In genomic region chr11:2410616-2411015, GRCh38 we compare ENCODE assay signal across 37 cellular contexts. TPM values are rescaled to one million over a fixed set of nuclear protein-coding genes. Genes with fewer than 3 reads are reported as not detected.
"Had no signal": no experiment of that assay in that cellular context is flagged by ENCODE, and none has a peak within 500 bp of the region (broad histone marks: within the 10 kb centered on the region; RNA-seq: fewer than 3 reads in every experiment).

No MANE protein-coding gene starts in this region.

- H3K9me3 ChIP-seq: ascending aorta, breast epithelium, colonic mucosa, esophagus squamous epithelium, gastroesophageal sphincter had no signal

- H3K27ac Mint-ChIP-seq: activated CD4-positive, alpha-beta memory T cell treated with anti-CD3 and anti-CD28 coated beads for 36 hours; activated CD4-positive, alpha-beta T cell treated with anti-CD3 and anti-CD28 coated beads for 36 hours; activated CD4-positive, alpha-beta T cell treated with anti-CD3 and anti-CD28 coated beads, Interleukin-2, amount 10 ng/mL, durations not matched to agents 24 days and 14 days; activated CD8-positive, alpha-beta memory T cell treated with anti-CD3 and anti-CD28 coated beads, Interleukin-2, amount 10 ng/mL, durations not matched to agents 7 days and 5 days; activated CD8-positive, alpha-beta T cell treated with anti-CD3 and anti-CD28 coated beads, Interleukin-2, amount 10 ng/mL, durations not matched to agents 7 days and 5 days; activated naive CD4-positive, alpha-beta T cell treated with anti-CD3 and anti-CD28 coated beads, Interleukin-2, amount 50 U/mL, for 72 hours; activated naive CD8-positive, alpha-beta T cell treated with anti-CD3 and anti-CD28 coated beads, Interleukin-2, amount 10 ng/mL, durations not matched to agents 7 days and 5 days; activated T-helper 1 cell treated with anti-CD3 and anti-CD28 coated beads, Interleukin-12 subunit alpha, Interleukin-12 subunit beta, Interleukin-2, Interleukin-4 antibody, amounts not matched to agents 30 ng/mL and 10 ng/mL and 1 ng/mL, durations not matched to agents 14 hours and 24 hours and 36 hours; activated T-helper 2 cell treated with anti-CD3 and anti-CD28 coated beads, Interferon-gamma antibody, Interleukin-2, Interleukin-4, amounts not matched to agents 10 μg/mL and 5 μg/mL and 100 μg/mL, durations not matched to agents 14 hours and 24 hours and 36 hours had no signal

- H3K4me3 ChIP-seq: ascending aorta, cardiac muscle cell, colonic mucosa, esophagus squamous epithelium, gastroesophageal sphincter had no signal

- H3K4me1 ChIP-seq: ascending aorta, breast epithelium, colonic mucosa, gastroesophageal sphincter had no signal

- H3K27me3 ChIP-seq: ascending aorta, breast epithelium, cardiac muscle cell, colonic mucosa, gastroesophageal sphincter had no signal

- DNase-seq: activated CD4-positive, alpha-beta memory T cell treated with anti-CD3 and anti-CD28 coated beads for 36 hours; activated CD4-positive, alpha-beta T cell treated with anti-CD3 and anti-CD28 coated beads for 36 hours; activated CD4-positive, alpha-beta T cell treated with anti-CD3 and anti-CD28 coated beads, Interleukin-2, amount 10 ng/mL, durations not matched to agents 24 days and 14 days; activated CD4-positive, CD25-positive, alpha-beta regulatory T cell; activated CD4-positive, CD25-positive, alpha-beta regulatory T cell treated with anti-CD3 and anti-CD28 coated beads, Interleukin-2, amount 50 U/mL, for 72 hours; activated CD8-positive, alpha-beta memory T cell treated with anti-CD3 and anti-CD28 coated beads, Interleukin-2, amount 10 ng/mL, durations not matched to agents 7 days and 5 days; activated CD8-positive, alpha-beta memory T cell treated with anti-CD3 and anti-CD28 coated beads, Interleukin-2, amount 50 U/mL, for 4 hours; activated CD8-positive, alpha-beta T cell treated with anti-CD3 and anti-CD28 coated beads, Interleukin-2, amount 10 ng/mL, durations not matched to agents 7 days and 5 days; activated effector memory CD4-positive, alpha-beta T cell treated with anti-CD3 and anti-CD28 coated beads, Interleukin-2, amount 50 U/mL, for 16 hours; activated naive CD4-positive, alpha-beta T cell; activated naive CD4-positive, alpha-beta T cell treated with anti-CD3 and anti-CD28 coated beads, Interleukin-2, amount 10 ng/mL, durations not matched to agents 7 days and 5 days; activated naive CD8-positive, alpha-beta T cell treated with anti-CD3 and anti-CD28 coated beads, Interleukin-2, amount 10 ng/mL, durations not matched to agents 7 days and 5 days; activated T-cell treated with anti-CD3 and anti-CD28 coated beads, Interleukin-2, amount 50 U/mL, for 1 hour; activated T-cell treated with anti-CD3 and anti-CD28 coated beads, Interleukin-2, amount 50 U/mL, for 48 hours; central memory CD4-positive, alpha-beta T cell; cerebellar nuclear complex; colonic mucosa; effector CD8-positive, alpha-beta T cell; esophagus squamous epithelium; foreskin melanocyte; T-helper 2 cell had no signal

- H3K36me3 Mint-ChIP-seq: activated CD4-positive, alpha-beta memory T cell treated with anti-CD3 and anti-CD28 coated beads for 36 hours; activated CD8-positive, alpha-beta memory T cell treated with anti-CD3 and anti-CD28 coated beads, Interleukin-2, amount 10 ng/mL, durations not matched to agents 7 days and 5 days; activated naive CD4-positive, alpha-beta T cell treated with anti-CD3 and anti-CD28 coated beads, Interleukin-2, amount 10 ng/mL, durations not matched to agents 7 days and 5 days; activated naive CD4-positive, alpha-beta T cell treated with anti-CD3 and anti-CD28 coated beads, Interleukin-2, amount 50 U/mL, for 72 hours; activated naive CD8-positive, alpha-beta T cell treated with anti-CD3 and anti-CD28 coated beads, Interleukin-2, amount 10 ng/mL, durations not matched to agents 7 days and 5 days; brain had no signal

- ATAC-seq: activated CD4-positive, alpha-beta T cell treated with anti-CD3 and anti-CD28 coated beads for 36 hours; activated CD8-positive, alpha-beta memory T cell treated with anti-CD3 and anti-CD28 coated beads, Interleukin-2, amount 10 ng/mL, durations not matched to agents 7 days and 5 days; activated CD8-positive, alpha-beta T cell treated with anti-CD3 and anti-CD28 coated beads, Interleukin-2, amount 10 ng/mL, durations not matched to agents 7 days and 5 days; activated naive CD4-positive, alpha-beta T cell treated with anti-CD3 and anti-CD28 coated beads, Interleukin-2, amount 50 U/mL, for 72 hours; gastroesophageal sphincter had no signal

- H3K27ac ChIP-seq: ascending aorta, colonic mucosa, epithelial cell of prostate, esophagus squamous epithelium, gastroesophageal sphincter had no signal

- H3K9me3 Mint-ChIP-seq: activated CD4-positive, alpha-beta memory T cell treated with anti-CD3 and anti-CD28 coated beads for 36 hours; activated CD4-positive, alpha-beta T cell treated with anti-CD3 and anti-CD28 coated beads, Interleukin-2, amount 10 ng/mL, durations not matched to agents 24 days and 14 days; activated naive CD4-positive, alpha-beta T cell treated with anti-CD3 and anti-CD28 coated beads, Interleukin-2, amount 10 ng/mL, durations not matched to agents 7 days and 5 days; activated naive CD4-positive, alpha-beta T cell treated with anti-CD3 and anti-CD28 coated beads, Interleukin-2, amount 50 U/mL, for 72 hours; activated naive CD8-positive, alpha-beta T cell treated with anti-CD3 and anti-CD28 coated beads, Interleukin-2, amount 10 ng/mL, durations not matched to agents 7 days and 5 days; activated T-helper 1 cell treated with anti-CD3 and anti-CD28 coated beads, Interleukin-12 subunit alpha, Interleukin-12 subunit beta, Interleukin-2, Interleukin-4 antibody, amounts not matched to agents 30 ng/mL and 10 ng/mL and 1 ng/mL, durations not matched to agents 14 hours and 24 hours and 36 hours; activated T-helper 2 cell treated with anti-CD3 and anti-CD28 coated beads, Interferon-gamma antibody, Interleukin-2, Interleukin-4, amounts not matched to agents 10 μg/mL and 5 μg/mL and 100 μg/mL, durations not matched to agents 14 hours and 24 hours and 36 hours; brain had no signal

- H3K4me1 Mint-ChIP-seq: activated CD4-positive, alpha-beta T cell treated with anti-CD3 and anti-CD28 coated beads for 36 hours; activated CD4-positive, alpha-beta T cell treated with anti-CD3 and anti-CD28 coated beads, Interleukin-2, amount 10 ng/mL, durations not matched to agents 24 days and 14 days; activated CD8-positive, alpha-beta memory T cell treated with anti-CD3 and anti-CD28 coated beads, Interleukin-2, amount 10 ng/mL, durations not matched to agents 7 days and 5 days; activated naive CD4-positive, alpha-beta T cell treated with anti-CD3 and anti-CD28 coated beads, Interleukin-2, amount 10 ng/mL, durations not matched to agents 7 days and 5 days; activated naive CD8-positive, alpha-beta T cell treated with anti-CD3 and anti-CD28 coated beads, Interleukin-2, amount 10 ng/mL, durations not matched to agents 7 days and 5 days; brain had no signal

- H3K4me3 Mint-ChIP-seq: activated CD4-positive, alpha-beta memory T cell treated with anti-CD3 and anti-CD28 coated beads for 36 hours; activated CD4-positive, alpha-beta T cell treated with anti-CD3 and anti-CD28 coated beads for 36 hours; activated CD4-positive, alpha-beta T cell treated with anti-CD3 and anti-CD28 coated beads, Interleukin-2, amount 10 ng/mL, durations not matched to agents 24 days and 14 days; activated CD8-positive, alpha-beta memory T cell treated with anti-CD3 and anti-CD28 coated beads, Interleukin-2, amount 10 ng/mL, durations not matched to agents 7 days and 5 days; activated CD8-positive, alpha-beta T cell treated with anti-CD3 and anti-CD28 coated beads, Interleukin-2, amount 10 ng/mL, durations not matched to agents 7 days and 5 days; activated naive CD4-positive, alpha-beta T cell treated with anti-CD3 and anti-CD28 coated beads, Interleukin-2, amount 10 ng/mL, durations not matched to agents 7 days and 5 days; activated naive CD8-positive, alpha-beta T cell treated with anti-CD3 and anti-CD28 coated beads, Interleukin-2, amount 10 ng/mL, durations not matched to agents 7 days and 5 days; activated T-helper 1 cell treated with anti-CD3 and anti-CD28 coated beads, Interleukin-12 subunit alpha, Interleukin-12 subunit beta, Interleukin-2, Interleukin-4 antibody, amounts not matched to agents 30 ng/mL and 10 ng/mL and 1 ng/mL, durations not matched to agents 14 hours and 24 hours and 36 hours; brain had no signal

- H3K36me3 ChIP-seq: ascending aorta, breast epithelium, cardiac muscle cell, colonic mucosa, esophagus squamous epithelium, gastroesophageal sphincter had no signal

- H3K27me3 Mint-ChIP-seq: activated CD4-positive, alpha-beta memory T cell treated with anti-CD3 and anti-CD28 coated beads for 36 hours; activated CD4-positive, alpha-beta T cell treated with anti-CD3 and anti-CD28 coated beads for 36 hours; activated CD4-positive, alpha-beta T cell treated with anti-CD3 and anti-CD28 coated beads, Interleukin-2, amount 10 ng/mL, durations not matched to agents 24 days and 14 days; activated naive CD4-positive, alpha-beta T cell treated with anti-CD3 and anti-CD28 coated beads, Interleukin-2, amount 10 ng/mL, durations not matched to agents 7 days and 5 days; activated naive CD8-positive, alpha-beta T cell treated with anti-CD3 and anti-CD28 coated beads, Interleukin-2, amount 10 ng/mL, durations not matched to agents 7 days and 5 days had no signal

RNA-seq across cellular contexts. Expression of gene TRPM5, which starts 33.7 kb away (rescaled TPM):
- total RNA-seq: activated CD4-positive, alpha-beta memory T cell treated with anti-CD3 and anti-CD28 coated beads for 36 hours; activated CD4-positive, alpha-beta T cell treated with anti-CD3 and anti-CD28 coated beads, Interleukin-2, amount 10 ng/mL, durations not matched to agents 24 days and 14 days; activated CD8-positive, alpha-beta memory T cell treated with anti-CD3 and anti-CD28 coated beads for 36 hours; activated CD8-positive, alpha-beta memory T cell treated with anti-CD3 and anti-CD28 coated beads, Interleukin-2, amount 10 ng/mL, durations not matched to agents 7 days and 5 days; activated CD8-positive, alpha-beta T cell treated with anti-CD3 and anti-CD28 coated beads, Interleukin-2, amount 10 ng/mL, durations not matched to agents 7 days and 5 days; activated naive CD4-positive, alpha-beta T cell treated with anti-CD3 and anti-CD28 coated beads, Interleukin-2, amount 50 U/mL, for 72 hours; activated naive CD8-positive, alpha-beta T cell treated with anti-CD3 and anti-CD28 coated beads, Interleukin-2, amount 10 ng/mL, durations not matched to agents 7 days and 5 days; activated T-helper 1 cell treated with anti-CD3 and anti-CD28 coated beads, Interleukin-12 subunit alpha, Interleukin-12 subunit beta, Interleukin-2, Interleukin-4 antibody, amounts not matched to agents 30 ng/mL and 10 ng/mL and 1 ng/mL, durations not matched to agents 14 hours and 24 hours and 36 hours; activated T-helper 2 cell treated with anti-CD3 and anti-CD28 coated beads, Interferon-gamma antibody, Interleukin-2, Interleukin-4, amounts not matched to agents 10 μg/mL and 5 μg/mL and 100 μg/mL, durations not matched to agents 14 hours and 24 hours and 36 hours; ascending aorta; breast epithelium; dermis microvascular lymphatic vessel endothelial cell; endothelial cell of umbilical vein; esophagus squamous epithelium; fibroblast of lung; fibroblast of villous mesenchyme; gastroesophageal sphincter; glomerular endothelial cell; T-helper 1 cell treated with Interleukin-12 subunit alpha and Interleukin-12 subunit beta and Interleukin-4 antibody, amounts not matched to agents 30 ng/mL and 1 ng/mL, for 36 hours had no signal
- polyA plus RNA-seq: endothelial cell of umbilical vein, fibroblast of lung had no signal

RNA-seq across cellular contexts. Expression of gene KCNQ1, which starts 34.2 kb away (rescaled TPM):
- total RNA-seq: fibroblast of lung, fibroblast of villous mesenchyme had no signal
- polyA plus RNA-seq: fibroblast of lung had no signal
